1 cellular context compared by ENCODE assay signal in genomic region chr9:17021379-17021970, GRCh38.
TF ChIP-seq lines count a peak whose summit lies in the region.

No MANE protein-coding gene starts in this region.

TF ChIP-seq in GM23338, 12 proteins besides CTCF, POLR2A, EP300 and RAD21 (continued from another document):
- no peak for TF ChIP-seq ZNF462 (CRISPR knock-in tag; IDR thresholded peaks at IDR 0.05)
- no peak for TF ChIP-seq ETS1 (IDR thresholded peaks at IDR 0.05)
- TF ChIP-seq POLR2AphosphoS5 (IDR thresholded peaks at IDR 0.05; ENCODE audit: low read depth) = no peak
- TF ChIP-seq STAT1 (IDR thresholded peaks at IDR 0.05; ENCODE audit: unreplicated experiment) = no peak
